ENCODE assay signal across 8 cellular contexts in the genomic region with DNA sequence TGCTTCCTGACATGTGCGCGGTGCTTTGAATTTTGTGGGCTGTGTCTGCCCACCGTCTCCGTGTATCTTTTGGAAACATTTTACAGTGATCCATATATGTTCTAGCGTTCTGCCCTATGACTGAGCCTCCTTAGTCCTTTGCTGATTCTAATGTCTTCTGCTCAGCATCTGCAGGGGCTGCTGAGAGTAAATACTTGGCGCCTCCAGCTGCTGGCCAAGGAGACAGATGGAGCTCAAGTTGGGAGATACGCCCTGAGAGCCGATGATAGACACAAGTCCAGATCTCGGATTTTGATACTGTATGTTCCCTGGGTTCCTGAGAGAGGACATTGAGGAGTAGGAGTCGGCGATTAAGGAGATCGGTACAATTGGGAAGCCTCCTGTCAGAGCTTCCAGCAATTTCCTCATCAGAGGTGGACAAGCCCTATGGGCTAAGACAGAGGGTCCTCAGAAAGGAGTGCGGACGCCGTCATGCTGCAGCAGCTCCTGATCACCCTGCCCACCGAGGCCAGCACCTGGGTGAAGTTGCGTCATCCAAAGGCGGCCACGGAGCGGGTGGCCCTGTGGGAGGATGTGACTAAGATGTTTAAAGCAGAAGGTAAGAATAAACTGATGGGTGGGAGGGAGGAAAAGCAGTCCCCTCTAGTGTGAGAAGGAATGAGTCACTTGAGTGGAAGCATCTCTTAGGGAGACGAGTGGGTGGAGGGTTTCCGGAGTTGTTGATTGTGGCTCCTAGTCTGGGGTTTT. TPM values are rescaled to one million over a fixed set of nuclear protein-coding genes. Genes with fewer than 3 reads are reported as not detected.
DNase-seq lines count a peak whose midpoint lies in the region; ATAC-seq and TF ChIP-seq lines count a peak whose summit lies in the region.

No MANE protein-coding gene starts in this region.

- peaks cover 51% of the 10 kb centered on the region for H3K36me3 Mint-ChIP-seq in activated naive CD4-positive, alpha-beta T cell treated with anti-CD3 and anti-CD28 coated beads for 36 hours (ENCODE audit: low read depth)

- no peaks in the 10 kb centered on the region for H3K36me3 ChIP-seq in transverse colon

- CTCF ChIA-PET in activated naive CD4-positive, alpha-beta T cell treated with anti-CD3 and anti-CD28 coated beads for 36 hours (lab: Charles Lee) = interaction anchor here (0.7 to 2.1 kb wide), 3 partner anchors 13 to 376 kb away, joined by 3 to 10 read pairs (median 3); no protein-coding TSS in a partner anchor

- peak overlapping the region; percentile 74 to 86 (median 80) for H3K27ac ChIP-seq in transverse colon

- H3K9me3 ChIP-seq in transverse colon = peaks cover 15 to 23% of the 10 kb centered on the region in 2 donors

- peaks cover 34% of the 10 kb centered on the region for H3K4me1 Mint-ChIP-seq in activated naive CD4-positive, alpha-beta T cell treated with anti-CD3 and anti-CD28 coated beads for 36 hours (ENCODE audit: low read depth)

- no peak for TF ChIP-seq EP300 in transverse colon (IDR thresholded peaks at IDR 0.05; ENCODE audit: low read depth)

- H3K27me3 Mint-ChIP-seq in activated naive CD4-positive, alpha-beta T cell treated with anti-CD3 and anti-CD28 coated beads for 36 hours (ENCODE audit: low read depth) = no peaks in the 10 kb centered on the region

- TF ChIP-seq POLR2A in transverse colon (IDR thresholded peaks at IDR 0.05) = no peak

- peaks cover 45% of the 10 kb centered on the region for H3K9me3 Mint-ChIP-seq in activated naive CD4-positive, alpha-beta T cell treated with anti-CD3 and anti-CD28 coated beads for 36 hours

- DNase-seq in Right ventricle myocardium superior = no peak
- DNase-seq in Right ventricle myocardium inferior (ENCODE audit: missing footprints) = no peak
- peak; percentile 98 for DNase-seq in RKO (ENCODE audit: low spot score)
- peak; percentile 92 for DNase-seq in activated naive CD4-positive, alpha-beta T cell treated with anti-CD3 and anti-CD28 coated beads for 36 hours
- peak; percentile 77 for DNase-seq in cardiac septum (ENCODE audit: low spot score)
- DNase-seq in posterior cingulate gyrus = peak in 9 of 10 donors; percentile 19 to 89 (median 48)
- DNase-seq in transverse colon = peak; percentile 33

- peaks cover 4 to 14% (median 10%) of the 10 kb centered on the region in 4 donors for H3K4me1 ChIP-seq in transverse colon

- TF ChIP-seq CTCF in transverse colon (IDR thresholded peaks at IDR 0.05) = no peak

- in situ Hi-C loops in transverse colon (cut with MboI; ENCODE audit: low pct_ligation_motif_present in 1 of 4, low pct_unique_long_range_greater_than_20kb in 1 of 4, low sequenced_read_pairs in 3 of 4) = no loop called here

- peak overlapping the region; percentile 80 for H3K4me3 Mint-ChIP-seq in activated naive CD4-positive, alpha-beta T cell treated with anti-CD3 and anti-CD28 coated beads for 36 hours

- ATAC-seq in Right ventricle myocardium superior (ENCODE audit: poor library complexity) (peak; percentile 19), Right ventricle myocardium inferior (no peak), HG03175 (IDR thresholded peaks at IDR 0.05; ENCODE audit: unreplicated experiment) (peak; percentile 36)

- peak overlapping the region; percentile 48 to 75 (median 72) for H3K4me3 ChIP-seq in transverse colon

- 23 to 29% methylated on average over 12 to 22 of the region's 22 CpGs for WGBS in transverse colon (ENCODE audit: low coverage in 1 of 2), 2 donors

- no peaks in the 10 kb centered on the region for H3K27me3 ChIP-seq in transverse colon

- peak overlapping the region; percentile 93 for H3K27ac Mint-ChIP-seq in activated naive CD4-positive, alpha-beta T cell treated with anti-CD3 and anti-CD28 coated beads for 36 hours

- intact Hi-C loops in Right ventricle myocardium superior (cut with DNase I) (no loop called here), Right ventricle myocardium inferior (cut with DNase I) (no loop called here), cardiac septum (cut with DNase I) (loop anchor here (2.0 to 5.0 kb wide), 2 partner anchors 26 to 57 kb away; partner anchors contain the start of genes EXO5 and ZFP69), posterior cingulate gyrus (cut with DNase I) (no loop called here), transverse colon (cut with DNase I; ENCODE audit: low total_unique reads) (no loop called here)
- intact Hi-C loops in activated naive CD4-positive, alpha-beta T cell treated with anti-CD3 and anti-CD28 coated beads for 36 hours (cut with micrococcal nuclease) = loop anchor here (1.0 to 2.0 kb wide), 10 partner anchors 27 to 391 kb away; partner anchors contain the start of genes EXO5, NFYC, ZFP69 and ZMPSTE24

RNA-seq across cellular contexts. Expression of gene ZFP69B, which starts 0.4 kb away (rescaled TPM):
- total RNA-seq in Right ventricle myocardium superior (1.3 TPM), Right ventricle myocardium inferior (1.2 TPM), cardiac septum (1.3 TPM), transverse colon (1 to 10 TPM in 1 of 4 donors, under 1 TPM in 1, not detected in 2; 0.68 to 1.9 TPM)
- total RNA-seq in activated naive CD4-positive, alpha-beta T cell treated with anti-CD3 and anti-CD28 coated beads for 36 hours = 10 to 100 TPM; 11.2 to 11.3 TPM

RNA-seq across cellular contexts. Expression of gene ZFP69, which starts 26.4 kb away (rescaled TPM):
- total RNA-seq in Right ventricle myocardium superior (1.3 TPM), Right ventricle myocardium inferior (1.8 TPM), cardiac septum (2.6 TPM), transverse colon (10 to 100 TPM in 1 of 4 donors, 1 to 10 TPM in 2, not detected in 1; 2.2 to 64.7 (median 2.7) TPM)
- 1 to 10 TPM; 3.5 to 3.8 TPM for total RNA-seq in activated naive CD4-positive, alpha-beta T cell treated with anti-CD3 and anti-CD28 coated beads for 36 hours

RNA-seq across cellular contexts. Expression of gene EXO5, which starts 57.9 kb away (rescaled TPM):
- total RNA-seq in Right ventricle myocardium superior = 3.1 TPM
- 4.7 TPM for total RNA-seq in Right ventricle myocardium inferior
- 1 to 10 TPM; 9.4 to 9.9 TPM for total RNA-seq in activated naive CD4-positive, alpha-beta T cell treated with anti-CD3 and anti-CD28 coated beads for 36 hours
- total RNA-seq in cardiac septum = 4.7 TPM
- total RNA-seq in transverse colon = 10 to 100 TPM in 1 of 4 donors, 1 to 10 TPM in 2, under 1 TPM in 1; 0.40 to 16.8 (median 6.5) TPM

Comparison
In these comparisons a context has a peak if more than half of its experiments do, and no peak if none do; other contexts are left out.
1. DNase-seq: peak in RKO (single experiment), activated naive CD4-positive, alpha-beta T cell treated with anti-CD3 and anti-CD28 coated beads for 36 hours (single experiment), cardiac septum (single experiment), posterior cingulate gyrus (9 of 10) and transverse colon (single experiment); none in Right ventricle myocardium superior (single experiment) and Right ventricle myocardium inferior (single experiment).
2. intact Hi-C loops: an anchor here in activated naive CD4-positive, alpha-beta T cell treated with anti-CD3 and anti-CD28 coated beads for 36 hours (1.0 to 2.0 kb wide) and cardiac septum (2.0 to 5.0 kb wide); none called in Right ventricle myocardium superior, Right ventricle myocardium inferior, posterior cingulate gyrus and transverse colon.